ENCODE assay signal across 22 cellular contexts in the genomic region with DNA sequence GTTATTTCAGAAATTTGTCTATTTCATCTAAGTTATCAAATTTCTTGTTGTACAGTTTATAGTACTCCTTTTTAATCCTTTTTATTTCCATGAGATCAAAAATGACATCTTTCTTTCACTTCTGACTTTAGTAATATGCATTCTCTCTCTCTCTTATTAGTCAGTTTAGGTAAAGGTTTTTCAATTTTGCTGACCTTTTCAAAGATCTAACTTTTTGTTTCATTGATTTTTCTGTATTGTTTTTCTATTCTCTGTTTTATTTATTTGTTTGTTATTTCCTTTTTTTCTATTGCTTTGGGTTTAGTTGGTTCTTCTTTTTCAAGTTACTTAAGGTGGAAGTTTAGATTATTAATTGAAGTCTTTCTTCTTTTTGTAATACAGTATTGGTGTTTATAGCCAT.
"Had no signal": no experiment of that assay in that cellular context is flagged by ENCODE, and none has a peak within 500 bp of the region (broad histone marks: within the 10 kb centered on the region; RNA-seq: fewer than 3 reads in every experiment).

No MANE protein-coding gene starts in this region.

- FAIRE-seq: endothelial cell of umbilical vein, keratinocyte had no signal

- H3K36me3 ChIP-seq: esophagus muscularis mucosa, gastroesophageal sphincter, heart left ventricle, left lung, lower lobe of right lung had no signal

- DNase-seq: dermis blood vessel endothelial cell; dorsolateral prefrontal cortex; effector CD4-positive, alpha-beta T cell; effector memory CD4-positive, alpha-beta T cell; foreskin keratinocyte; heart left ventricle; hypothalamus; immature natural killer cell; left cardiac atrium; left lung; left ventricle myocardium superior; lower lobe of right lung; mesenchymal stem cell; mucosa of descending colon; naive B cell; naive thymus-derived CD8-positive, alpha-beta T cell had no signal

- H2AFZ ChIP-seq: hepatocyte had no signal

- H3K4me3 ChIP-seq: coronary artery, dorsolateral prefrontal cortex, esophagus muscularis mucosa, gastroesophageal sphincter, heart left ventricle, hepatocyte, left lung, lower lobe of right lung, mucosa of descending colon had no signal

- H3K9me3 ChIP-seq: esophagus muscularis mucosa, gastroesophageal sphincter, heart left ventricle, left lung, lower lobe of right lung, mucosa of descending colon had no signal

- H3K4me2 ChIP-seq: hepatocyte had no signal

- H3K27me3 ChIP-seq: esophagus muscularis mucosa, foreskin keratinocyte, gastroesophageal sphincter, heart left ventricle, hepatocyte, left lung had no signal

- H3K27ac ChIP-seq: coronary artery, dorsolateral prefrontal cortex, esophagus muscularis mucosa, foreskin keratinocyte, gastroesophageal sphincter, heart left ventricle, hepatocyte, left lung, lower lobe of right lung had no signal

- H3K4me1 ChIP-seq: gastroesophageal sphincter, left lung, lower lobe of right lung had no signal

- H3K79me2 ChIP-seq: hepatocyte had no signal

- ATAC-seq: foreskin keratinocyte; gastroesophageal sphincter; heart left ventricle; left cardiac atrium; left lung; left ventricle myocardium superior; lower lobe of right lung; mucosa of descending colon; naive thymus-derived CD8-positive, alpha-beta T cell had no signal
